Comparison of ENCODE assay signal across 7 cellular contexts in genomic region chr3:69092030-69092513, GRCh38. TPM values are rescaled to one million over a fixed set of nuclear protein-coding genes. Genes with fewer than 3 reads are reported as not detected.
DNase-seq lines count a peak whose midpoint lies in the region; ATAC-seq, FAIRE-seq and TF ChIP-seq lines count a peak whose summit lies in the region.

No MANE protein-coding gene starts in this region.

- peaks cover 83% of the 10 kb centered on the region for H3K79me2 ChIP-seq in OCI-LY3 (ENCODE audit: low read length)

- ATAC-seq in GM18868 (IDR thresholded peaks at IDR 0.05; ENCODE audit: unreplicated experiment) (peak; percentile 80), HG02852 (IDR thresholded peaks at IDR 0.05; ENCODE audit: unreplicated experiment) (peak; percentile 67)

- TF ChIP-seq POLR2A in erythroblast (IDR thresholded peaks at IDR 0.05; ENCODE audit: low read length), result no peak

- DNase-seq in erythroblast (lab: John Stamatoyannopoulos, UW) (peak; percentile 19 to 26), small intestine (no peak), NCI-H526 treated with DMSO at 0.1 percent for 48 hours (lab: John Stamatoyannopoulos, UW) (no peak)
- no peak for DNase-seq in effector CD4-positive, alpha-beta T cell

- H3K27me3 ChIP-seq in OCI-LY3 (ENCODE audit: low read depth, low read length) (no peaks in the 10 kb centered on the region), small intestine (ENCODE audit: control insufficient read depth in 2 of 2, insufficient read depth in 2 of 2, low read length in 2 of 2) (no peaks in the 10 kb centered on the region)

- WGBS in small intestine, 3 donors, result 26 to 53% (median 35%) methylated on average over 4 of the region's 4 CpGs

- peak overlapping the region; percentile 35 for H3K9ac ChIP-seq in OCI-LY3 (ENCODE audit: low read length)

- no peak for TF ChIP-seq CTCF in OCI-LY3 (IDR thresholded peaks at IDR 0.05; ENCODE audit: low read depth, low read length)

- no peak overlapping the region for H2AFZ ChIP-seq in OCI-LY3 (ENCODE audit: low read depth, low read length)

- no peaks in the 10 kb centered on the region for H3K9me3 ChIP-seq in OCI-LY3 (ENCODE audit: insufficient read depth, low read length)
- H3K9me3 ChIP-seq in small intestine (ENCODE audit: control insufficient read depth, low read depth), result no peaks in the 10 kb centered on the region

- H3K27ac ChIP-seq in OCI-LY3 (ENCODE audit: low read length) (peak overlapping the region; percentile 85), small intestine (ENCODE audit: low read depth in 1 of 2, low read length in 1 of 2) (peak overlapping the region; percentile 52 to 83)

- H3K36me3 ChIP-seq in OCI-LY3 (replicated peaks; ENCODE audit: low read depth, low read length) (peaks cover 18% of the 10 kb centered on the region), small intestine (ENCODE audit: control insufficient read depth in 2 of 2, insufficient read depth in 2 of 2, low read length in 2 of 2) (peaks cover 3 to 5% of the 10 kb centered on the region in 2 donors)

- H3K4me1 ChIP-seq in OCI-LY3 (ENCODE audit: low read length) (peaks cover 68% of the 10 kb centered on the region), small intestine (ENCODE audit: control insufficient read depth in 2 of 2, insufficient read depth in 1 of 2, low read depth in 1 of 2, low read length in 1 of 2) (peaks cover 12 to 23% of the 10 kb centered on the region in 2 donors)

- peak overlapping the region; percentile 84 for H3K4me2 ChIP-seq in OCI-LY3 (ENCODE audit: low read length)

- peaks cover 12% of the 10 kb centered on the region for H4K20me1 ChIP-seq in OCI-LY3 (ENCODE audit: insufficient read depth, low read length)

- H3K4me3 ChIP-seq in OCI-LY3 (ENCODE audit: low read length) (peak overlapping the region; percentile 64), small intestine (ENCODE audit: low read depth in 1 of 2, low read length in 2 of 2) (no peak overlapping the region)

- FAIRE-seq in small intestine (lab: Jason Lieb, UNC), result no peak

RNA-seq across cellular contexts. Expression of gene ARL6IP5, which starts 7.3 kb away (rescaled TPM):
- 10 to 100 TPM; 23.0 to 71.4 (median 50.1) TPM for polyA plus RNA-seq in small intestine

RNA-seq across cellular contexts. Expression of gene UBA3, which starts 11.9 kb away (rescaled TPM):
- polyA plus RNA-seq in small intestine, result 10 to 100 TPM; 32.2 to 45.8 (median 37.0) TPM

RNA-seq across cellular contexts. Expression of gene LMOD3, which starts 30.3 kb away (rescaled TPM):
- under 1 TPM in 2 of 3 donors, not detected in 1; 0.09 to 0.27 TPM for polyA plus RNA-seq in small intestine

RNA-seq across cellular contexts. Expression of gene TMF1, which starts 39.9 kb away (rescaled TPM):
- 10 to 100 TPM in 2 of 3 donors, 1 to 10 TPM in 1; 9.5 to 12.5 (median 10.3) TPM for polyA plus RNA-seq in small intestine

Comparison
In these comparisons a context has a peak if more than half of its experiments do, and no peak if none do; other contexts are left out.
1. DNase-seq: peak in erythroblast (2 of 2); none in small intestine (single experiment), effector CD4-positive, alpha-beta T cell (single experiment) and NCI-H526 treated with DMSO at 0.1 percent for 48 hours (single experiment).